In genomic region chr19:2226840-2227360, GRCh38 we compare ENCODE assay signal across 1 cellular context.
TF ChIP-seq lines count a peak whose summit lies in the region.

No MANE protein-coding gene starts in this region.

TF ChIP-seq in K562, 482 proteins besides CTCF, POLR2A, EP300 and RAD21:
- peak; percentile 50; the same call in 1 of the 2 replicates for TF ChIP-seq ZBTB33 (CRISPR knock-in tag; IDR thresholded peaks at IDR 0.05)
- TF ChIP-seq JUNB (CRISPR knock-in tag; conservative IDR thresholded peaks at IDR 0.05), result no peak
- TF ChIP-seq POLR2G (IDR thresholded peaks at IDR 0.05; ENCODE audit: low read depth, low read length), result peak; percentile 26; the same call in 1 of the 2 replicates
- no peak for TF ChIP-seq MEIS2 (IDR thresholded peaks at IDR 0.05; ENCODE audit: partially characterized antibody)
- no peak for TF ChIP-seq IRF2 (CRISPR knock-in tag; IDR thresholded peaks at IDR 0.05)
- TF ChIP-seq BRCA1 (IDR thresholded peaks at IDR 0.05), result no peak
- no peak for TF ChIP-seq BRCA1 (CRISPR knock-in tag; IDR thresholded peaks at IDR 0.05)
- TF ChIP-seq ZNF165 (CRISPR knock-in tag; IDR thresholded peaks at IDR 0.05; ENCODE audit: borderline replicate concordance), result no peak
- TF ChIP-seq ZNF561 (CRISPR knock-in tag; conservative IDR thresholded peaks at IDR 0.05), result no peak
- TF ChIP-seq NR1H2 (CRISPR knock-in tag; IDR thresholded peaks at IDR 0.05), result no peak
- TF ChIP-seq ZMIZ1 (IDR thresholded peaks at IDR 0.05; ENCODE audit: low read depth in 2 of 2, low read length in 2 of 2), result no peak
- TF ChIP-seq CUX1 (CRISPR knock-in tag; IDR thresholded peaks at IDR 0.05), result no peak
- no peak for TF ChIP-seq ZBTB26 (CRISPR knock-in tag; IDR thresholded peaks at IDR 0.05)
- TF ChIP-seq ZNF518B (CRISPR knock-in tag; IDR thresholded peaks at IDR 0.05), result no peak
- TF ChIP-seq SETDB1 (IDR thresholded peaks at IDR 0.05; ENCODE audit: low read length), result no peak
- no peak for TF ChIP-seq NR2C2 (CRISPR knock-in tag; IDR thresholded peaks at IDR 0.05)
- no peak for TF ChIP-seq NR2C2 (tag; IDR thresholded peaks at IDR 0.05)
- no peak for TF ChIP-seq MXI1 (IDR thresholded peaks at IDR 0.05; ENCODE audit: low read depth, low read length)
- no peak for TF ChIP-seq CBX5 (IDR thresholded peaks at IDR 0.05; ENCODE audit: borderline replicate concordance, low read depth)
